Comparison of ENCODE assay signal across 1 cellular context in genomic region chr12:51980051-51980808, GRCh38.
TF ChIP-seq lines count a peak whose summit lies in the region.

No MANE protein-coding gene starts in this region.

TF ChIP-seq in K562, 482 proteins besides CTCF, POLR2A, EP300 and RAD21 (continued from another document and continues in another):
- no peak for TF ChIP-seq ZNF280B (CRISPR knock-in tag; IDR thresholded peaks at IDR 0.05)
- no peak for TF ChIP-seq ZBTB2 (IDR thresholded peaks at IDR 0.05)
- no peak for TF ChIP-seq CHD4 (IDR thresholded peaks at IDR 0.05; ENCODE audit: insufficient read depth, insufficient replicate concordance, low read depth, low read length, poor library complexity, severe bottlenecking)
- no peak for TF ChIP-seq MNT (conservative IDR thresholded peaks at IDR 0.05)
- no peak for TF ChIP-seq THAP7 (CRISPR knock-in tag; IDR thresholded peaks at IDR 0.05)
- TF ChIP-seq ZBTB49 (CRISPR knock-in tag; IDR thresholded peaks at IDR 0.05; ENCODE audit: borderline replicate concordance), result no peak
- peak; percentile 41 for TF ChIP-seq RBM39 (optimal IDR thresholded peaks at IDR 0.05; ENCODE audit: low read depth, low read length)
- TF ChIP-seq ZNF12 (CRISPR knock-in tag; IDR thresholded peaks at IDR 0.05), result no peak
- no peak for TF ChIP-seq ZNF165 (CRISPR knock-in tag; IDR thresholded peaks at IDR 0.05; ENCODE audit: borderline replicate concordance)
- no peak for TF ChIP-seq ZNF311 (CRISPR knock-in tag; IDR thresholded peaks at IDR 0.05)
- no peak for TF ChIP-seq ZNF318 (IDR thresholded peaks at IDR 0.05; ENCODE audit: borderline replicate concordance in 1 of 2, low read depth in 1 of 2)
- no peak for TF ChIP-seq NELFE (IDR thresholded peaks at IDR 0.05; ENCODE audit: insufficient read depth, insufficient read length)
- no peak for TF ChIP-seq ZNF124 (CRISPR knock-in tag; IDR thresholded peaks at IDR 0.05)
- TF ChIP-seq KDM2B (CRISPR knock-in tag; IDR thresholded peaks at IDR 0.05), result no peak
- TF ChIP-seq PPARD (CRISPR knock-in tag; IDR thresholded peaks at IDR 0.05), result no peak
- no peak for TF ChIP-seq KDM5B (IDR thresholded peaks at IDR 0.05; ENCODE audit: insufficient replicate concordance, low read depth, low read length)
- TF ChIP-seq ZC3H11A (IDR thresholded peaks at IDR 0.05; ENCODE audit: low read depth, low read length), result no peak
- peak; percentile 82 for TF ChIP-seq DACH1 (IDR thresholded peaks at IDR 0.05; ENCODE audit: partially characterized antibody)
- TF ChIP-seq TFAP4 (CRISPR knock-in tag; IDR thresholded peaks at IDR 0.05; ENCODE audit: borderline replicate concordance), result no peak
- TF ChIP-seq ARID4B (CRISPR knock-in tag; IDR thresholded peaks at IDR 0.05), result no peak
- peak; percentile 15; the same call in 1 of the 2 replicates for TF ChIP-seq DPF2 (IDR thresholded peaks at IDR 0.05)
- TF ChIP-seq CTCFL (IDR thresholded peaks at IDR 0.05; ENCODE audit: borderline replicate concordance, insufficient read depth, low read depth, low read length, poor library complexity, severe bottlenecking), result peak; percentile 66
- no peak for TF ChIP-seq POLR2AphosphoS2 (IDR thresholded peaks at IDR 0.05; ENCODE audit: low read length)
- TF ChIP-seq ZNF277 (CRISPR knock-in tag; IDR thresholded peaks at IDR 0.05; ENCODE audit: borderline replicate concordance), result no peak
- TF ChIP-seq NCOR1 (IDR thresholded peaks at IDR 0.05), result no peak
